Comparison of ENCODE assay signal across 17 cellular contexts in the genomic region with DNA sequence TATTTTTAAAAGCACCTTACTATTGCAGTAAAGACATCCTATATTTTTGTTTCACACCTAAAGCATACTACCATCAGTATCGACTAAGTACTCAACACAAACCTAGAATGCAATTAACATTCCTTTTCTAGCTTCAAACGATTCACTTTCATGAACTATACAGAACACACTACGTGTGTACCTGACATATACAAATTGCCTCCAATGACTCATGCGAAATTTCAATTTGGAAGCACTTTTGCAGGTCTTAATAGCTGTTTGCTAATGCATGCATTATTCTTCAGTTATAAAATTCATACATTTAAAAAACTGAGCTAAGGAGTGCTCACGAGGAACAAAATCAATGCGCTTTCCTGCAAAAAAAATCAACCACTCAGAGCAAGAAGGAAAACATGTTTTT. TPM values are rescaled to one million over a fixed set of nuclear protein-coding genes. Genes with fewer than 3 reads are reported as not detected.
DNase-seq lines count a peak whose midpoint lies in the region; ATAC-seq, FAIRE-seq and TF ChIP-seq lines count a peak whose summit lies in the region.
"Had no signal": no experiment of that assay in that cellular context is flagged by ENCODE, and none has a peak within 500 bp of the region (broad histone marks: within the 10 kb centered on the region; RNA-seq: fewer than 3 reads in every experiment).

No MANE protein-coding gene starts in this region.

- 50% methylated on average over 6 of the region's 6 CpGs for WGBS in hepatocyte (ENCODE audit: low lambda C conversion rate, missing lambda C conversion rate)

- H3K9me2 ChIP-seq in hepatocyte (replicated peaks; ENCODE audit: insufficient read depth) = no peaks in the 10 kb centered on the region

- H3K36me3 Mint-ChIP-seq in astrocyte (ENCODE audit: low read depth, unreplicated experiment) = no peaks in the 10 kb centered on the region

- peak; percentile 41 for DNase-seq in astrocyte (ENCODE audit: low read depth)
- DNase-seq in hepatocyte (ENCODE audit: low spot score) = no peak
- no peak for DNase-seq in substantia nigra (lab: John Stamatoyannopoulos, UW)
- DNase-seq in stimulated activated CD4-positive, alpha-beta T cell treated with anti-CD3 and anti-CD28 coated beads, Interleukin-15, amount 100 ng/mL, for 24 hours = no peak
- DNase-seq in Right ventricle myocardium inferior (ENCODE audit: missing footprints) = no peak
- no peak for DNase-seq in NCI-H748 (lab: John Stamatoyannopoulos, UW; ENCODE audit: unreplicated experiment)
- DNase-seq: CD8-positive, alpha-beta memory T cell; DMS53; EL; NCI-H1694 treated with DMSO at 0.1 percent for 48 hours; NCI-H2107; NCI-H510A; OCI-M1; SHP77 had no signal

- H2AFZ ChIP-seq in astrocyte (ENCODE audit: low read depth, low read length) (no peak overlapping the region), hepatocyte (no peak overlapping the region)

- H3K27me3 ChIP-seq in HUES6 (ENCODE audit: control insufficient read depth, insufficient read depth, low read length) (no peaks in the 10 kb centered on the region), astrocyte (ENCODE audit: insufficient read depth, low read length) (no peaks in the 10 kb centered on the region), hepatocyte (no peaks in the 10 kb centered on the region)

- no peak overlapping the region for H3K27ac Mint-ChIP-seq in astrocyte (ENCODE audit: unreplicated experiment)
- H3K27ac Mint-ChIP-seq: CD8-positive, alpha-beta memory T cell had no signal

- peaks cover 20% of the 10 kb centered on the region for H3K4me1 Mint-ChIP-seq in astrocyte (ENCODE audit: low read depth, unreplicated experiment)
- H3K4me1 Mint-ChIP-seq: CD8-positive, alpha-beta memory T cell had no signal

- H3K36me3 ChIP-seq in HUES6 (ENCODE audit: control insufficient read depth, insufficient read depth, low read length) = no peaks in the 10 kb centered on the region
- H3K36me3 ChIP-seq in astrocyte (ENCODE audit: insufficient read depth, low read length) = no peaks in the 10 kb centered on the region
- H3K36me3 ChIP-seq in hepatocyte (replicated peaks; ENCODE audit: insufficient read depth, low read depth) = no peaks in the 10 kb centered on the region

- H3K27ac ChIP-seq in HUES6 (ENCODE audit: low read depth, low read length) = peak overlapping the region; percentile 41; the same call in 1 of the 2 replicates
- H3K27ac ChIP-seq in astrocyte (ENCODE audit: low read depth, low read length) = no peak overlapping the region
- H3K27ac ChIP-seq in hepatocyte = no peak overlapping the region
- peak overlapping the region; percentile 53 for H3K27ac ChIP-seq in substantia nigra (ENCODE audit: low read depth, low read length, poor library complexity, severe bottlenecking)
- H3K27ac ChIP-seq: HL-60, SK-N-MC had no signal

- peak overlapping the region; percentile 43; the same call in 1 of the 2 replicates for H3K4me3 ChIP-seq in HUES6 (ENCODE audit: low read depth, low read length)
- no peak overlapping the region for H3K4me3 ChIP-seq in astrocyte (ENCODE audit: insufficient read depth, low read depth, low read length)
- H3K4me3 ChIP-seq in hepatocyte = no peak overlapping the region

- H3K9me3 Mint-ChIP-seq in astrocyte (ENCODE audit: unreplicated experiment) = no peaks in the 10 kb centered on the region

- TF ChIP-seq CTCF in astrocyte (IDR thresholded peaks at IDR 0.05; ENCODE audit: insufficient read depth, low read depth, low read length) (no peak), hepatocyte (IDR thresholded peaks at IDR 0.05; ENCODE audit: poor library complexity) (no peak)

- H4K20me1 ChIP-seq in astrocyte (ENCODE audit: insufficient read depth, low read length) (no peaks in the 10 kb centered on the region), hepatocyte (ENCODE audit: insufficient read depth, poor library complexity, severe bottlenecking) (no peaks in the 10 kb centered on the region)

- no peak overlapping the region for H3K9ac ChIP-seq in HUES6 (ENCODE audit: low read length)
- H3K9ac ChIP-seq in astrocyte (ENCODE audit: low read length) = no peak overlapping the region

- no peak for FAIRE-seq in astrocyte (lab: Jason Lieb, UNC)

- H3K9me3 ChIP-seq in HUES6 (ENCODE audit: control insufficient read depth, insufficient read depth, low read depth, low read length) (no peaks in the 10 kb centered on the region), astrocyte (ENCODE audit: insufficient read depth, low read depth, low read length) (no peaks in the 10 kb centered on the region), hepatocyte (ENCODE audit: low read depth) (no peaks in the 10 kb centered on the region)

- H3K4me3 Mint-ChIP-seq in astrocyte (ENCODE audit: unreplicated experiment) = no peak overlapping the region
- H3K4me3 Mint-ChIP-seq: CD8-positive, alpha-beta memory T cell had no signal

- H3K79me2 ChIP-seq in astrocyte (ENCODE audit: insufficient read depth, low read length) (no peaks in the 10 kb centered on the region), hepatocyte (no peaks in the 10 kb centered on the region)

- intact Hi-C loops in Right ventricle myocardium inferior (cut with DNase I) = no loop called here

- H3K4me1 ChIP-seq in HUES6 (ENCODE audit: control insufficient read depth, insufficient read depth, low read length) = peaks cover 47% of the 10 kb centered on the region
- H3K4me1 ChIP-seq in astrocyte (ENCODE audit: insufficient read depth, low read length) = peaks cover 4% of the 10 kb centered on the region
- no peaks in the 10 kb centered on the region for H3K4me1 ChIP-seq in hepatocyte (ENCODE audit: insufficient read depth)

- no peak for ATAC-seq in Right ventricle myocardium inferior

- peak overlapping the region; percentile 82 for H3K4me2 ChIP-seq in astrocyte (ENCODE audit: low read length)
- H3K4me2 ChIP-seq in hepatocyte = peak overlapping the region; percentile 34

- no peaks in the 10 kb centered on the region for H3K27me3 Mint-ChIP-seq in astrocyte (ENCODE audit: low read depth, unreplicated experiment)

RNA-seq across cellular contexts. Expression of a gene that starts 19.7 kb away (rescaled TPM):
- total RNA-seq in astrocyte = 21.5 and 22.4 TPM in 2 replicates
- total RNA-seq in hepatocyte = 4.9 and 9.0 TPM in 2 replicates
- polyA plus RNA-seq in hepatocyte = 6.8 and 10.2 TPM in 2 replicates
- 5.1 TPM for total RNA-seq in Right ventricle myocardium inferior
- total RNA-seq: CD8-positive, alpha-beta memory T cell had no signal

Comparison
In these comparisons a context has a peak if more than half of its experiments do, and no peak if none do; other contexts are left out.
1. H3K27ac ChIP-seq: peak in HUES6 (single experiment) and substantia nigra (single experiment); none in astrocyte (single experiment) and hepatocyte (single experiment).